Comparison of ENCODE assay signal across 1 cellular context in genomic region chr20:45325367-45325766, GRCh38.
TF ChIP-seq lines count a peak whose summit lies in the region.

No MANE protein-coding gene starts in this region.

TF ChIP-seq in GM23338, 12 proteins besides CTCF, POLR2A, EP300 and RAD21:
- no peak for TF ChIP-seq ZNF462 (CRISPR knock-in tag; IDR thresholded peaks at IDR 0.05)
- TF ChIP-seq EZH2phosphoT487 (IDR thresholded peaks at IDR 0.05; ENCODE audit: unreplicated experiment): no peak
- no peak for TF ChIP-seq JUNB (IDR thresholded peaks at IDR 0.05; ENCODE audit: unreplicated experiment)
- TF ChIP-seq ZNF114 (CRISPR knock-in tag; IDR thresholded peaks at IDR 0.05): no peak
- TF ChIP-seq EZH2 (IDR thresholded peaks at IDR 0.05; ENCODE audit: low read depth, unreplicated experiment): no peak
- TF ChIP-seq POLR2AphosphoS5 (IDR thresholded peaks at IDR 0.05; ENCODE audit: low read depth): no peak
- no peak for TF ChIP-seq ZNF331 (CRISPR knock-in tag; IDR thresholded peaks at IDR 0.05; ENCODE audit: low read depth)
- TF ChIP-seq ETS1 (IDR thresholded peaks at IDR 0.05): no peak
- TF ChIP-seq STAT1 (IDR thresholded peaks at IDR 0.05; ENCODE audit: unreplicated experiment): no peak
- no peak for TF ChIP-seq NANOG (IDR thresholded peaks at IDR 0.05; ENCODE audit: borderline replicate concordance)
- TF ChIP-seq REST (IDR thresholded peaks at IDR 0.05; ENCODE audit: unreplicated experiment): no peak
- TF ChIP-seq CREB1 (CRISPR knock-in tag; IDR thresholded peaks at IDR 0.05; ENCODE audit: low read depth): no peak
TF ChIP-seq in GM23338: peak in this region for 0.
